ENCODE assay signal across 1 cellular context in the genomic region with DNA sequence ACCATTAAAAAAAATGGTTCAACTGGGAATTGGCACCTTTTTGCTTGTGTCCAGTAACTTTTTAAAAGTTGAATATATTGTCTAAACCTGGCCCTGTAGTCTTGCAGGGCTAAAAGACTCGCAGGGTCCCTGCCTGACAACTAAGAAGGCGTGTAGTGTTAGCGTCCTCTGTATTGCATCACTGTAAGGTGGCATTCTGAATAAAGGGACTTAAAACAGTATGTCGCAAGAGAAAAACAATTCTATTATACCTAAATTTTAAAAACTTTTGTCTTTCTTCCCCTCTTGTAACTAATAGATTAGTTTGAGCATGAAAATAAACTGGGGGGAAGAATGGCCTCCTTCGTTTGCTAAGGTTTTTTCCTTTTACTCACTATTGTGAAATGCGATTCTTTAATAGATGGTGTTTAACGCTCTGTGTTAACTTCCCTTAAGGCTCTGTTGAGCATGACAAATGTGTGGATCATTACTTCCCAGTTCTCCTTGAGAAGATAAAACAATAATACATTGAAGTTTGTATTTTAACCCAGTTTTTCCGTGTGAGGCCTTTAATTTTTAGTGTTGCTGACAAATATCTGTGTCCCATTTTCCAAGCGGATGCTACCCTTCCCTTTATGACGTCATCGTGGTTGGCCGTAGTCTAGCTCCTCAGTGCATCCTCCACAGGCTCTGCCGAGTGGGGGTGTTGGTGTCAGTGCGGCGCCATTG.
TF ChIP-seq lines count a peak whose summit lies in the region.

No MANE protein-coding gene starts in this region.

TF ChIP-seq in GM23338, 12 proteins besides CTCF, POLR2A, EP300 and RAD21 (continued from another document):
- TF ChIP-seq, protein P1, sequence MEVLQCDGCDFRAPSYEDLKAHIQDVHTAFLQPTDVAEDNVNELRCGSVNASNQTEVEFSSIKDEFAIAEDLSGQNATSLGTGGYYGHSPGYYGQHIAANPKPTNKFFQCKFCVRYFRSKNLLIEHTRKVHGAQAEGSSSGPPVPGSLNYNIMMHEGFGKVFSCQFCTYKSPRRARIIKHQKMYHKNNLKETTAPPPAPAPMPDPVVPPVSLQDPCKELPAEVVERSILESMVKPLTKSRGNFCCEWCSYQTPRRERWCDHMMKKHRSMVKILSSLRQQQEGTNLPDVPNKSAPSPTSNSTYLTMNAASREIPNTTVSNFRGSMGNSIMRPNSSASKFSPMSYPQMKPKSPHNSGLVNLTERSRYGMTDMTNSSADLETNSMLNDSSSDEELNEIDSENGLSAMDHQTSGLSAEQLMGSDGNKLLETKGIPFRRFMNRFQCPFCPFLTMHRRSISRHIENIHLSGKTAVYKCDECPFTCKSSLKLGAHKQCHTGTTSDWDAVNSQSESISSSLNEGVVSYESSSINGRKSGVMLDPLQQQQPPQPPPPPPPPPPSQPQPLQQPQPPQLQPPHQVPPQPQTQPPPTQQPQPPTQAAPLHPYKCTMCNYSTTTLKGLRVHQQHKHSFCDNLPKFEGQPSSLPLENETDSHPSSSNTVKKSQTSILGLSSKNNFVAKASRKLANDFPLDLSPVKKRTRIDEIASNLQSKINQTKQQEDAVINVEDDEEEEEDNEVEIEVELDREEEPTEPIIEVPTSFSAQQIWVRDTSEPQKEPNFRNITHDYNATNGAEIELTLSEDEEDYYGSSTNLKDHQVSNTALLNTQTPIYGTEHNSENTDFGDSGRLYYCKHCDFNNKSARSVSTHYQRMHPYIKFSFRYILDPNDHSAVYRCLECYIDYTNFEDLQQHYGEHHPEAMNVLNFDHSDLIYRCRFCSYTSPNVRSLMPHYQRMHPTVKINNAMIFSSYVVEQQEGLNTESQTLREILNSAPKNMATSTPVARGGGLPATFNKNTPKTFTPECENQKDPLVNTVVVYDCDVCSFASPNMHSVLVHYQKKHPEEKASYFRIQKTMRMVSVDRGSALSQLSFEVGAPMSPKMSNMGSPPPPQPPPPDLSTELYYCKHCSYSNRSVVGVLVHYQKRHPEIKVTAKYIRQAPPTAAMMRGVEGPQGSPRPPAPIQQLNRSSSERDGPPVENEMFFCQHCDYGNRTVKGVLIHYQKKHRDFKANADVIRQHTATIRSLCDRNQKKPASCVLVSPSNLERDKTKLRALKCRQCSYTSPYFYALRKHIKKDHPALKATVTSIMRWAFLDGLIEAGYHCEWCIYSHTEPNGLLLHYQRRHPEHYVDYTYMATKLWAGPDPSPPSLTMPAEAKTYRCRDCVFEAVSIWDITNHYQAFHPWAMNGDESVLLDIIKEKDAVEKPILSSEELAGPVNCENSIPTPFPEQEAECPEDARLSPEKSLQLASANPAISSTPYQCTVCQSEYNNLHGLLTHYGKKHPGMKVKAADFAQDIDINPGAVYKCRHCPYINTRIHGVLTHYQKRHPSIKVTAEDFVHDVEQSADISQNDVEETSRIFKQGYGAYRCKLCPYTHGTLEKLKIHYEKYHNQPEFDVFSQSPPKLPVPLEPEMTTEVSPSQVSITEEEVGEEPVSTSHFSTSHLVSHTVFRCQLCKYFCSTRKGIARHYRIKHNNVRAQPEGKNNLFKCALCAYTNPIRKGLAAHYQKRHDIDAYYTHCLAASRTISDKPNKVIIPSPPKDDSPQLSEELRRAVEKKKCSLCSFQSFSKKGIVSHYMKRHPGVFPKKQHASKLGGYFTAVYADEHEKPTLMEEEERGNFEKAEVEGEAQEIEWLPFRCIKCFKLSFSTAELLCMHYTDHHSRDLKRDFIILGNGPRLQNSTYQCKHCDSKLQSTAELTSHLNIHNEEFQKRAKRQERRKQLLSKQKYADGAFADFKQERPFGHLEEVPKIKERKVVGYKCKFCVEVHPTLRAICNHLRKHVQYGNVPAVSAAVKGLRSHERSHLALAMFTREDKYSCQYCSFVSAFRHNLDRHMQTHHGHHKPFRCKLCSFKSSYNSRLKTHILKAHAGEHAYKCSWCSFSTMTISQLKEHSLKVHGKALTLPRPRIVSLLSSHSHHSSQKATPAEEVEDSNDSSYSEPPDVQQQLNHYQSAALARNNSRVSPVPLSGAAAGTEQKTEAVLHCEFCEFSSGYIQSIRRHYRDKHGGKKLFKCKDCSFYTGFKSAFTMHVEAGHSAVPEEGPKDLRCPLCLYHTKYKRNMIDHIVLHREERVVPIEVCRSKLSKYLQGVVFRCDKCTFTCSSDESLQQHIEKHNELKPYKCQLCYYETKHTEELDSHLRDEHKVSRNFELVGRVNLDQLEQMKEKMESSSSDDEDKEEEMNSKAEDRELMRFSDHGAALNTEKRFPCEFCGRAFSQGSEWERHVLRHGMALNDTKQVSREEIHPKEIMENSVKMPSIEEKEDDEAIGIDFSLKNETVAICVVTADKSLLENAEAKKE (CRISPR knock-in tag; IDR thresholded peaks at IDR 0.05), result no peak
- no peak for TF ChIP-seq JUNB (IDR thresholded peaks at IDR 0.05; ENCODE audit: unreplicated experiment)
- no peak for TF ChIP-seq POLR2AphosphoS5 (IDR thresholded peaks at IDR 0.05; ENCODE audit: low read depth)
- TF ChIP-seq, protein P2, sequence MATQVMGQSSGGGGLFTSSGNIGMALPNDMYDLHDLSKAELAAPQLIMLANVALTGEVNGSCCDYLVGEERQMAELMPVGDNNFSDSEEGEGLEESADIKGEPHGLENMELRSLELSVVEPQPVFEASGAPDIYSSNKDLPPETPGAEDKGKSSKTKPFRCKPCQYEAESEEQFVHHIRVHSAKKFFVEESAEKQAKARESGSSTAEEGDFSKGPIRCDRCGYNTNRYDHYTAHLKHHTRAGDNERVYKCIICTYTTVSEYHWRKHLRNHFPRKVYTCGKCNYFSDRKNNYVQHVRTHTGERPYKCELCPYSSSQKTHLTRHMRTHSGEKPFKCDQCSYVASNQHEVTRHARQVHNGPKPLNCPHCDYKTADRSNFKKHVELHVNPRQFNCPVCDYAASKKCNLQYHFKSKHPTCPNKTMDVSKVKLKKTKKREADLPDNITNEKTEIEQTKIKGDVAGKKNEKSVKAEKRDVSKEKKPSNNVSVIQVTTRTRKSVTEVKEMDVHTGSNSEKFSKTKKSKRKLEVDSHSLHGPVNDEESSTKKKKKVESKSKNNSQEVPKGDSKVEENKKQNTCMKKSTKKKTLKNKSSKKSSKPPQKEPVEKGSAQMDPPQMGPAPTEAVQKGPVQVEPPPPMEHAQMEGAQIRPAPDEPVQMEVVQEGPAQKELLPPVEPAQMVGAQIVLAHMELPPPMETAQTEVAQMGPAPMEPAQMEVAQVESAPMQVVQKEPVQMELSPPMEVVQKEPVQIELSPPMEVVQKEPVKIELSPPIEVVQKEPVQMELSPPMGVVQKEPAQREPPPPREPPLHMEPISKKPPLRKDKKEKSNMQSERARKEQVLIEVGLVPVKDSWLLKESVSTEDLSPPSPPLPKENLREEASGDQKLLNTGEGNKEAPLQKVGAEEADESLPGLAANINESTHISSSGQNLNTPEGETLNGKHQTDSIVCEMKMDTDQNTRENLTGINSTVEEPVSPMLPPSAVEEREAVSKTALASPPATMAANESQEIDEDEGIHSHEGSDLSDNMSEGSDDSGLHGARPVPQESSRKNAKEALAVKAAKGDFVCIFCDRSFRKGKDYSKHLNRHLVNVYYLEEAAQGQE (IDR thresholded peaks at IDR 0.05; ENCODE audit: unreplicated experiment), result no peak
- no peak for TF ChIP-seq EZH2 (IDR thresholded peaks at IDR 0.05; ENCODE audit: low read depth, unreplicated experiment)
- no peak for TF ChIP-seq NANOG (IDR thresholded peaks at IDR 0.05; ENCODE audit: borderline replicate concordance)
- no peak for TF ChIP-seq ZNF114 (CRISPR knock-in tag; IDR thresholded peaks at IDR 0.05)
- no peak for TF ChIP-seq EZH2phosphoT487 (IDR thresholded peaks at IDR 0.05; ENCODE audit: unreplicated experiment)
